11 cellular contexts compared by ENCODE assay signal in genomic region chrX:87005183-87005582, GRCh38.
"Had no signal": no experiment of that assay in that cellular context is flagged by ENCODE, and none has a peak within 500 bp of the region (broad histone marks: within the 10 kb centered on the region; RNA-seq: fewer than 3 reads in every experiment).

No MANE protein-coding gene starts in this region.

- H3K4me2 ChIP-seq: GM23338 had no signal

- H3K9ac ChIP-seq: GM23248 had no signal

- H3K36me3 ChIP-seq: HAP-1 had no signal

- ATAC-seq: GM23338, HCT116 had no signal

- FAIRE-seq: H1, H54 had no signal

- H3K4me3 ChIP-seq: GM23248, GM23338, HAP-1 had no signal

- DNase-seq: GM23248, GOT3, H7, H9, HCEC 1CT, HFFc6 had no signal

- H3K27ac ChIP-seq: GM23248 had no signal

- H2AFZ ChIP-seq: GM23248, GM23338 had no signal
